In genomic region chr17:74545456-74546230, GRCh38 we compare ENCODE assay signal across 9 cellular contexts. TPM values are rescaled to one million over a fixed set of nuclear protein-coding genes. Genes with fewer than 3 reads are reported as not detected.
DNase-seq lines count a peak whose midpoint lies in the region; ATAC-seq and TF ChIP-seq lines count a peak whose summit lies in the region.
"Had no signal": no experiment of that assay in that cellular context is flagged by ENCODE, and none has a peak within 500 bp of the region (broad histone marks: within the 10 kb centered on the region; RNA-seq: fewer than 3 reads in every experiment).

Gene CD300C, minus strand, starts transcription at chr17:74546115. Its CDS starts 333 bp downstream, at chr17:74545782.

- H3K27me3 ChIP-seq in HCT116 (ENCODE audit: insufficient read depth, low read length) = no peaks in the 10 kb centered on the region
- peaks cover 0 to 18% (median 0%) of the 10 kb centered on the region in 9 donors for H3K27me3 ChIP-seq in heart left ventricle
- H3K27me3 ChIP-seq in gastrocnemius medialis = peaks cover 0 to 4% (median 3%) of the 10 kb centered on the region in 3 donors
- H3K27me3 ChIP-seq: sigmoid colon had no signal

- H3K79me2 ChIP-seq in HCT116 (ENCODE audit: insufficient read depth, low read length) = no peaks in the 10 kb centered on the region

- no peak for TF ChIP-seq POLR2A in HCT116 (IDR thresholded peaks at IDR 0.05; ENCODE audit: borderline replicate concordance, extremely low read depth, insufficient read depth, insufficient read length)
- no peak for TF ChIP-seq POLR2A in heart left ventricle (IDR thresholded peaks at IDR 0.05)
- peak; percentile 13 to 21 for TF ChIP-seq POLR2A in gastrocnemius medialis (IDR thresholded peaks at IDR 0.05)

- DNase-seq in HCT116 (ENCODE audit: low read depth, low spot score) = no peak
- DNase-seq in RKO (ENCODE audit: low spot score) = peak; percentile 16
- peak in 3 of 5 donors; percentile 36 to 53 (median 41) for DNase-seq in heart left ventricle
- DNase-seq in gastrocnemius medialis = no peak
- no peak for DNase-seq in amniotic stem cell (lab: John Stamatoyannopoulos, UW)
- DNase-seq: effector CD4-positive, alpha-beta T cell; sigmoid colon had no signal

- POLR2A ChIA-PET in HCT116 (lab: Charles Lee) = no interaction called here

- CTCF ChIA-PET in HCT116 (lab: Charles Lee) = interaction anchor here (0.7 kb wide), 1 partner anchor 13 kb away, joined by 3 read pairs; no protein-coding TSS in a partner anchor

- H3K4me1 ChIP-seq in HCT116 (ENCODE audit: control insufficient read depth in 1 of 2, insufficient read depth in 2 of 2, low read length in 2 of 2) = peaks cover 0 to 5% of the 10 kb centered on the region in 2 experiments; a peak in 1 of 4 replicates
- peaks cover 0 to 7% (median 0%) of the 10 kb centered on the region in 12 donors for H3K4me1 ChIP-seq in heart left ventricle
- no peaks in the 10 kb centered on the region for H3K4me1 ChIP-seq in gastrocnemius medialis
- H3K4me1 ChIP-seq: sigmoid colon had no signal

- TF ChIP-seq CTCF in HCT116 (IDR thresholded peaks at IDR 0.05 in 2 of 3, conservative IDR thresholded peaks at IDR 0.05 in 1 of 3; ENCODE audit: borderline replicate concordance in 1 of 3, insufficient read depth in 1 of 3, low read depth in 2 of 3, low read length in 2 of 3) (no peak), heart left ventricle (IDR thresholded peaks at IDR 0.05) (no peak), gastrocnemius medialis (IDR thresholded peaks at IDR 0.05 in 4 of 5, conservative IDR thresholded peaks at IDR 0.05 in 1 of 5) (no peak)

- H2AFZ ChIP-seq in HCT116 (ENCODE audit: low read depth, low read length, poor library complexity, severe bottlenecking) = no peak within 1 kb of the TSS

- no peak within 1 kb of the TSS for H3K4me2 ChIP-seq in HCT116 (ENCODE audit: low read length)

- in situ Hi-C loops in gastrocnemius medialis (cut with MboI; ENCODE audit: low sequenced_read_pairs in 4 of 4) = no loop called here

- RAD21 ChIA-PET in HCT116 (lab: Charles Lee; ENCODE audit: low non-redundant PET in 1 of 2, low total read pairs in 2 of 2, uncharacterized antibody in 2 of 2, unreplicated experiment in 2 of 2) = no interaction called here

- no peaks in the 10 kb centered on the region for H4K20me1 ChIP-seq in HCT116 (ENCODE audit: insufficient read depth)

- H3K27ac ChIP-seq in HCT116 (ENCODE audit: low read depth, low read length) = no peak within 1 kb of the TSS
- H3K27ac ChIP-seq in heart left ventricle = peak within 1 kb of the TSS in 1 of 12 donors; percentile 85
- no peak within 1 kb of the TSS for H3K27ac ChIP-seq in gastrocnemius medialis

- H3K9me3 ChIP-seq in HCT116 (ENCODE audit: control insufficient read depth in 1 of 2, insufficient read depth in 1 of 2, low read depth in 1 of 2, low read length in 2 of 2) (no peaks in the 10 kb centered on the region), heart left ventricle (no peaks in the 10 kb centered on the region), gastrocnemius medialis (no peaks in the 10 kb centered on the region)
- H3K9me3 ChIP-seq: sigmoid colon had no signal

- no peaks in the 10 kb centered on the region for H3K9me2 ChIP-seq in HCT116 (ENCODE audit: insufficient read depth)

- H3K36me3 ChIP-seq in HCT116 (ENCODE audit: control insufficient read depth in 1 of 2, insufficient read depth in 2 of 2, low read length in 2 of 2) = no peaks in the 10 kb centered on the region
- H3K36me3 ChIP-seq in heart left ventricle = no peaks in the 10 kb centered on the region
- no peaks in the 10 kb centered on the region for H3K36me3 ChIP-seq in gastrocnemius medialis
- H3K36me3 ChIP-seq: sigmoid colon had no signal

- no peak within 1 kb of the TSS for H3K9ac ChIP-seq in HCT116 (ENCODE audit: low read length)

- WGBS in heart left ventricle, 4 donors = 61 to 78% (median 71%) methylated on average over 6 to 15 of the region's 15 CpGs

- peak; percentile 37; the same call in 1 of the 2 replicates for ATAC-seq in HCT116
- ATAC-seq in heart left ventricle = peak in 3 of 4 donors; percentile 55 to 61 (median 59)
- ATAC-seq in gastrocnemius medialis = no peak
- ATAC-seq in HG03196 (IDR thresholded peaks at IDR 0.05; ENCODE audit: unreplicated experiment) = no peak
- no peak for ATAC-seq in GM21717 (IDR thresholded peaks at IDR 0.05; ENCODE audit: unreplicated experiment)

- no peak within 1 kb of the TSS for H3K4me3 ChIP-seq in HCT116 (replicated peaks in 1 of 2; ENCODE audit: low read depth in 1 of 2, low read length in 2 of 2)
- H3K4me3 ChIP-seq in heart left ventricle = peak within 1 kb of the TSS in 6 of 12 donors; percentile 12 to 49 (median 18)
- no peak within 1 kb of the TSS for H3K4me3 ChIP-seq in gastrocnemius medialis

- intact Hi-C loops in HCT116 (cut with micrococcal nuclease) = no loop called here
- intact Hi-C loops in heart left ventricle (cut with DNase I) = no loop called here
- intact Hi-C loops in gastrocnemius medialis (cut with DNase I; ENCODE audit: low total_unique reads) = no loop called here

- BruUV-seq in HCT116 (replicated peaks; lab: Mats Ljungman, UMichigan) = no TSS peak

- no peak for TF ChIP-seq RAD21 in HCT116 (IDR thresholded peaks at IDR 0.05; ENCODE audit: low read depth)

TF ChIP-seq in HCT116, 20 proteins besides CTCF, POLR2A, EP300 and RAD21:
- TF ChIP-seq CBX3 (IDR thresholded peaks at IDR 0.05; ENCODE audit: low read depth) (no peak), ATF3 (IDR thresholded peaks at IDR 0.05) (no peak), JUND (IDR thresholded peaks at IDR 0.05) (no peak), FOSL1 (IDR thresholded peaks at IDR 0.05; ENCODE audit: low read depth) (no peak), ZFX (IDR thresholded peaks at IDR 0.05) (no peak), ELF1 (IDR thresholded peaks at IDR 0.05; ENCODE audit: borderline replicate concordance, low read depth) (no peak), EZH2phosphoT487 (IDR thresholded peaks at IDR 0.05; ENCODE audit: borderline replicate concordance) (no peak), YY1 (IDR thresholded peaks at IDR 0.05; ENCODE audit: extremely low read depth, insufficient replicate concordance, low read depth, low read length) (no peak), MAX (IDR thresholded peaks at IDR 0.05) (no peak), SRF (IDR thresholded peaks at IDR 0.05; ENCODE audit: low read depth) (no peak), REST (IDR thresholded peaks at IDR 0.05; ENCODE audit: low read depth) (no peak), EZH2 (IDR thresholded peaks at IDR 0.05) (no peak)

RNA-seq across cellular contexts. Expression of gene CD300C, which starts in this region (rescaled TPM):
- 0.15 TPM for total RNA-seq in HCT116 (2021; ENCODE audit: unreplicated experiment)
- 0.38 and 0.45 TPM in 2 replicates for polyA plus RNA-seq in HCT116 (2012)
- total RNA-seq in heart left ventricle = 1 to 10 TPM in 2 of 9 donors, under 1 TPM in 4, not detected in 3; 0.31 to 5.0 (median 0.61) TPM
- polyA plus RNA-seq in heart left ventricle = under 1 TPM; 0.11 to 0.94 TPM
- under 1 TPM in 1 of 4 donors, not detected in 3; 0.16 TPM for total RNA-seq in gastrocnemius medialis

Comparison
In these comparisons a context has a peak if more than half of its experiments do, and no peak if none do; other contexts are left out.
1. Peak in ATAC-seq in HCT116; RNA of the gene not detected or under 1 TPM.
2. ATAC-seq: peak in heart left ventricle (3 of 4); none in gastrocnemius medialis (0 of 2), HG03196 (single experiment) and GM21717 (single experiment).
3. DNase-seq: peak in RKO (single experiment) and heart left ventricle (3 of 5); none in HCT116 (single experiment), gastrocnemius medialis (0 of 2) and amniotic stem cell (single experiment).
4. POLR2A ChIP-seq: peak in gastrocnemius medialis (2 of 2); none in HCT116 (single experiment) and heart left ventricle (0 of 2).